ENCODE assay signal across 9 cellular contexts in genomic region chr19:35115538-35115951, GRCh38. TPM values are rescaled to one million over a fixed set of nuclear protein-coding genes. Genes with fewer than 3 reads are reported as not detected.
DNase-seq lines count a peak whose midpoint lies in the region; ATAC-seq, FAIRE-seq and TF ChIP-seq lines count a peak whose summit lies in the region.
"Had no signal": no experiment of that assay in that cellular context is flagged by ENCODE, and none has a peak within 500 bp of the region (broad histone marks: within the 10 kb centered on the region; RNA-seq: fewer than 3 reads in every experiment).

A gene with protein sequence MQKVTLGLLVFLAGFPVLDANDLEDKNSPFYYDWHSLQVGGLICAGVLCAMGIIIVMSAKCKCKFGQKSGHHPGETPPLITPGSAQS (plus strand): TSS chr19:35115823. CDS start chr19:35119377, 3,554 bp downstream.

- no peaks in the 10 kb centered on the region for H3K36me3 Mint-ChIP-seq in brain

- peaks cover 4% of the 10 kb centered on the region for H3K27me3 Mint-ChIP-seq in brain

- peak within 1 kb of the TSS; percentile 62 for H3K4me3 ChIP-seq in LNCaP clone FGC (ENCODE audit: low read depth, low read length)
- H3K4me3 ChIP-seq in lung: peak within 1 kb of the TSS; percentile 6
- peak within 1 kb of the TSS; percentile 17 to 75 (median 50) for H3K4me3 ChIP-seq in subcutaneous abdominal adipose tissue (ENCODE audit: low read depth in 1 of 5, low read length in 5 of 5)

- H3K27ac ChIP-seq in lung (ENCODE audit: low read depth in 1 of 2, low read length in 1 of 2) (peak within 1 kb of the TSS in 1 of 2 donors; percentile 65), subcutaneous abdominal adipose tissue (ENCODE audit: low read depth, low read length) (no peak within 1 kb of the TSS)

- 68 to 75% methylated on average over 6 of the region's 6 CpGs for WGBS in lung, 2 donors

- H3K9ac ChIP-seq in subcutaneous abdominal adipose tissue (ENCODE audit: low read length in 5 of 5): peak within 1 kb of the TSS in 4 of 5 donors; percentile 6 to 69 (median 48)

- no peak for TF ChIP-seq CTCF in LNCaP clone FGC (IDR thresholded peaks at IDR 0.05; ENCODE audit: control insufficient read depth, extremely low read depth, insufficient read depth)
- no peak for TF ChIP-seq CTCF in brain (conservative IDR thresholded peaks at IDR 0.05)
- no peak for TF ChIP-seq CTCF in lung (IDR thresholded peaks at IDR 0.05; ENCODE audit: control extremely low read depth, extremely low read depth)
- no peak for TF ChIP-seq CTCF in D721Med (IDR thresholded peaks at IDR 0.05; ENCODE audit: insufficient read depth, missing control alignments)

- DNase-seq in LNCaP clone FGC (ENCODE audit: low read depth) (no peak), lung (ENCODE audit: low spot score) (no peak), pons (ENCODE audit: low spot score) (no peak), D721Med (ENCODE audit: insufficient read length, low spot score) (no peak), NCI-H2171 treated with DMSO at 0.1 percent for 48 hours (lab: John Stamatoyannopoulos, UW) (no peak)

- ATAC-seq in lung (ENCODE audit: insufficient read depth, low FRiP score) (no peak), HG02970 (IDR thresholded peaks at IDR 0.05; ENCODE audit: low FRiP score, unreplicated experiment) (no peak)

- H3K27ac Mint-ChIP-seq in brain: peak within 1 kb of the TSS; percentile 28 to 92 (median 55)

- H3K4me1 ChIP-seq in lung (ENCODE audit: control insufficient read depth in 2 of 2, insufficient read depth in 2 of 2, low read length in 2 of 2) (peaks cover 0 to 2% of the 10 kb centered on the region in 2 donors), subcutaneous abdominal adipose tissue (ENCODE audit: control insufficient read depth in 5 of 5, insufficient read depth in 5 of 5, low read length in 5 of 5) (peaks cover 0 to 42% (median 33%) of the 10 kb centered on the region in 5 donors)

- peak within 1 kb of the TSS; percentile 71 to 80 (median 74) for H3K4me3 Mint-ChIP-seq in brain

- no peaks in the 10 kb centered on the region for H3K27me3 ChIP-seq in lung (ENCODE audit: control insufficient read depth, insufficient read depth)
- no peaks in the 10 kb centered on the region for H3K27me3 ChIP-seq in subcutaneous abdominal adipose tissue (ENCODE audit: control insufficient read depth in 5 of 5, insufficient read depth in 4 of 5, low read length in 5 of 5)

- H3K4me1 Mint-ChIP-seq in brain: peaks cover 31% of the 10 kb centered on the region

- no peaks in the 10 kb centered on the region for H3K9me3 Mint-ChIP-seq in brain

- H3K36me3 ChIP-seq in lung (ENCODE audit: control insufficient read depth in 2 of 2, insufficient read depth in 2 of 2, low read length in 2 of 2) (no peaks in the 10 kb centered on the region), subcutaneous abdominal adipose tissue (ENCODE audit: control insufficient read depth in 5 of 5, insufficient read depth in 5 of 5, low read length in 5 of 5) (no peaks in the 10 kb centered on the region)

- H3K9me3 ChIP-seq in lung (ENCODE audit: control insufficient read depth in 2 of 2, insufficient read depth in 1 of 2, low read length in 1 of 2) (no peaks in the 10 kb centered on the region), subcutaneous abdominal adipose tissue (ENCODE audit: control insufficient read depth in 5 of 5, low read length in 5 of 5) (no peaks in the 10 kb centered on the region)

- no peak for FAIRE-seq in D721Med (lab: Jason Lieb, UNC)

RNA-seq across cellular contexts. Expression of the gene that starts here (rescaled TPM):
- 0.78 TPM for polyA plus RNA-seq in brain (ENCODE audit: insufficient read depth, low read depth, low replicate concordance)
- 100 to 1,000 TPM; 130 to 172 TPM for total RNA-seq in lung
- 100 to 1,000 TPM; 147 to 467 TPM for polyA plus RNA-seq in lung
- total RNA-seq: mononuclear cell had no signal

Comparison
In these comparisons a context has a peak if more than half of its experiments do, and no peak if none do; other contexts are left out.
1. RNA of the gene that starts here (polyA plus RNA-seq): 147 to 467 TPM in lung; 0.78 TPM in brain (single experiment); every median in the first group is over 10 times any median in the second.
2. H3K4me3 ChIP-seq: peak in every context shown above with its lines; median percentile 62 in LNCaP clone FGC; 50 in subcutaneous abdominal adipose tissue; 6 in lung.